ENCODE assay signal across 34 cellular contexts in genomic region chr2:29797916-29798315, GRCh38.
"Had no signal": no experiment of that assay in that cellular context is flagged by ENCODE, and none has a peak within 500 bp of the region (broad histone marks: within the 10 kb centered on the region; RNA-seq: fewer than 3 reads in every experiment).

No MANE protein-coding gene starts in this region.

- H3K4me3 ChIP-seq: MG63 had no signal

- H3K36me3 ChIP-seq: MG63 had no signal

- H3K9me3 ChIP-seq: MG63 had no signal

- DNase-seq: Karpas-422, Kasumi-1, MG63, MM.1S, MV-4-11, NCI-H1048, NCI-H1092, NCI-H1092 treated with DMSO at 0.1 percent for 48 hours, NCI-H1105, NCI-H1105 treated with DMSO at 0.1 percent for 48 hours, NCI-H1417, NCI-H1417 treated with DMSO at 0.1 percent for 48 hours, NCI-H1436, NCI-H1436 treated with DMSO at 0.1 percent for 48 hours, NCI-H146, NCI-H1694, NCI-H1694 treated with DMSO at 0.1 percent for 48 hours, NCI-H187, NCI-H187 treated with DMSO at 0.1 percent for 48 hours, NCI-H1930, NCI-H2029, NCI-H2029 treated with DMSO at 0.1 percent for 48 hours, NCI-H2081, NCI-H2081 treated with DMSO at 0.1 percent for 48 hours, NCI-H2107, NCI-H2171, NCI-H2171 treated with DMSO at 0.1 percent for 48 hours, NCI-H2227 treated with DMSO at 0.1 percent for 48 hours, NCI-H226, NCI-H345, NCI-H446, NCI-H446 treated with DMSO at 0.1 percent for 48 hours, NCI-H510A, NCI-H510A treated with DMSO at 0.1 percent for 48 hours had no signal

- H3K27me3 ChIP-seq: MG63 had no signal
